ENCODE assay signal across 17 cellular contexts in the genomic region with DNA sequence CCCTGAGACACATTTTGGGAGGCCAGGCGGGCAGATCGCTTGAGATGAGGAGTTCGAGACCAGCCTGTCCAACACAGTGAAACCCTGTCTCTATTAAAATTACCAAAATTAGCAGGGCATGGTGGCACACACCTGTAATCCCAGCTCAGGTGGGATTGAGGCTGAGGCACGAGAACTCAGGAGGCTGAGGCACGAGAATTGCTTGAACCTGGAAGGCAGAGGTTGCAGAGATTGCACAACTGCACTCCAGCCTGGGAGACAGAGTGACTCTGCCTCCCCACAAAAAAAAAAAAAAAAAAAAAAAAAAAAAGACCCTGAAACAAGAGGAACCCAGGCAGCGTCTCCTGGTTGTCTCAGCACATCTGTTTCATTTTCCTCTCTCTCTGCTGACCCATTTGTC. TPM values are rescaled to one million over a fixed set of nuclear protein-coding genes. Genes with fewer than 3 reads are reported as not detected.
A peak's percentile ranks its signal among the peaks of the same experiment; 100 is the strongest.
DNase-seq lines count a peak whose midpoint lies in the region; ATAC-seq and TF ChIP-seq lines count a peak whose summit lies in the region.
"Had no signal": no experiment of that assay in that cellular context is flagged by ENCODE, and none has a peak within 500 bp of the region (broad histone marks: within the 10 kb centered on the region; RNA-seq: fewer than 3 reads in every experiment).

No MANE protein-coding gene starts in this region.

- H3K4me3 ChIP-seq in adipocyte (ENCODE audit: low read length) (no peak overlapping the region), MG63 (no peak overlapping the region)

- DNase-seq in T-helper 2 cell treated with Interferon-gamma antibody and Interleukin-4, amounts not matched to agents 5 μg/mL and 100 μg/mL, for 36 hours (ENCODE audit: low spot score), result no peak
- DNase-seq in T-helper 2 cell (no peak), adipocyte (ENCODE audit: low read depth) (peak; percentile 24), mesothelial cell of epicardium (ENCODE audit: low spot score in 2 of 2, unreplicated experiment in 2 of 2) (no peak), cerebellar nuclear complex (lab: John Stamatoyannopoulos, UW) (no peak), MG63 (no peak), cardiac septum (ENCODE audit: low spot score) (no peak)
- DNase-seq: GOT3; KBM-7; NCI-H1048; NCI-H1436 treated with DMSO at 0.1 percent for 48 hours; NCI-H2029; NK-92 treated with Interleukin-12 subunit alpha and Interleukin-12 subunit beta, amount 100 ng/mL, for 24 hours; Right ventricle myocardium superior; SK-N-SH had no signal

- intact Hi-C loops in cardiac septum (cut with DNase I), result loop anchor here (2.0 to 5.0 kb wide), 3 partner anchors 65 to 625 kb away; no protein-coding TSS in a partner anchor

- no peak overlapping the region for H3K4me3 Mint-ChIP-seq in T-helper 2 cell treated with Interferon-gamma antibody and Interleukin-4, amounts not matched to agents 5 μg/mL and 100 μg/mL, for 36 hours
- H3K4me3 Mint-ChIP-seq in mesothelial cell of epicardium, result no peak overlapping the region
- H3K4me3 Mint-ChIP-seq: B cell had no signal

- peak overlapping the region; percentile 66 for H3K9ac ChIP-seq in adipocyte (ENCODE audit: low read length)
- H3K9ac ChIP-seq: SK-N-SH had no signal

- peaks cover 8% of the 10 kb centered on the region for H3K4me1 Mint-ChIP-seq in T-helper 2 cell treated with Interferon-gamma antibody and Interleukin-4, amounts not matched to agents 5 μg/mL and 100 μg/mL, for 36 hours (ENCODE audit: low read depth)
- peaks cover 45% of the 10 kb centered on the region for H3K4me1 Mint-ChIP-seq in mesothelial cell of epicardium
- H3K4me1 Mint-ChIP-seq: B cell had no signal

- no peak for TF ChIP-seq CTCF in mesothelial cell of epicardium (IDR thresholded peaks at IDR 0.05; ENCODE audit: unreplicated experiment)

- no peaks in the 10 kb centered on the region for H3K9me3 Mint-ChIP-seq in T-helper 2 cell treated with Interferon-gamma antibody and Interleukin-4, amounts not matched to agents 5 μg/mL and 100 μg/mL, for 36 hours
- H3K9me3 Mint-ChIP-seq in mesothelial cell of epicardium, result no peaks in the 10 kb centered on the region

- H3K4me1 ChIP-seq in adipocyte (ENCODE audit: control insufficient read depth, insufficient read depth, low read length), result peaks cover 57% of the 10 kb centered on the region

- ATAC-seq in GM21529 (IDR thresholded peaks at IDR 0.05; ENCODE audit: unreplicated experiment), result no peak

- peaks cover under 1% of the 10 kb centered on the region for H3K36me3 Mint-ChIP-seq in T-helper 2 cell treated with Interferon-gamma antibody and Interleukin-4, amounts not matched to agents 5 μg/mL and 100 μg/mL, for 36 hours (ENCODE audit: low read depth)
- H3K36me3 Mint-ChIP-seq in mesothelial cell of epicardium, result no peaks in the 10 kb centered on the region

- peak overlapping the region; percentile 35 for H3K27ac Mint-ChIP-seq in T-helper 2 cell treated with Interferon-gamma antibody and Interleukin-4, amounts not matched to agents 5 μg/mL and 100 μg/mL, for 36 hours
- H3K27ac Mint-ChIP-seq in mesothelial cell of epicardium, result peak overlapping the region; percentile 51
- H3K27ac Mint-ChIP-seq: B cell had no signal

- H3K27me3 ChIP-seq in adipocyte (replicated peaks; ENCODE audit: control insufficient read depth, insufficient read depth, low read length) (no peaks in the 10 kb centered on the region), MG63 (no peaks in the 10 kb centered on the region)

- peaks cover 17% of the 10 kb centered on the region for H3K36me3 ChIP-seq in adipocyte (ENCODE audit: control insufficient read depth, insufficient read depth, low read length, severe bottlenecking)
- no peaks in the 10 kb centered on the region for H3K36me3 ChIP-seq in MG63

- H3K9me3 ChIP-seq in adipocyte (ENCODE audit: control insufficient read depth, low read length) (no peaks in the 10 kb centered on the region), MG63 (no peaks in the 10 kb centered on the region)
- H3K9me3 ChIP-seq: SK-N-SH had no signal

- H3K27me3 Mint-ChIP-seq in T-helper 2 cell treated with Interferon-gamma antibody and Interleukin-4, amounts not matched to agents 5 μg/mL and 100 μg/mL, for 36 hours (ENCODE audit: low read depth), result no peaks in the 10 kb centered on the region
- no peaks in the 10 kb centered on the region for H3K27me3 Mint-ChIP-seq in mesothelial cell of epicardium (ENCODE audit: low read depth)
- H3K27me3 Mint-ChIP-seq: B cell had no signal

RNA-seq across cellular contexts. Expression of gene PGM1, which starts 24.2 kb away (rescaled TPM):
- 43.8 to 46.8 TPM (median 46.0 TPM) in 3 replicates for total RNA-seq in mesothelial cell of epicardium
- total RNA-seq in MG63 (2014; rRNA removed; shearing (Covaris generic); ENCODE audit: low replicate concordance), result 15.9 and 19.8 TPM in 2 replicates
- total RNA-seq in cardiac septum, result 199 TPM
